1 cellular context compared by ENCODE assay signal in the genomic region with DNA sequence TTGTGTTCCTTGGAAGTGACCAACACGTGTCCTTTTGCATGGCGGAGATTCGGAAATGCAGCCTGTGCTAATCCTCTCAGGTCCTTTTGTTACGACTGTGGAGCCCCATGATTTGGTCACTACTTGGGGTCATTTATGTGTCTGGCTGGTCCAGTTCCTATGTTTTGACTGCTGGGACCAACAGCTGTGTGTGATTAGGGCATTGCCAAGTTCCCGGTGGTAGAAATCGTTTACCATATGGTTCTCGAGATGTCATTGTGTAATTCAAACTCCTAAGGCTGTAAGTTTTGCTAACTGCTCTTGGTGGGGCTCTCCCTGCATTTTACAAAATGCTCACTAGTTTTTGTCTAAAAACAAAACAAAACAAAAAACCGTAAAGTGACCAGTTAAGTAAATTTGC.
TF ChIP-seq lines count a peak whose summit lies in the region.

No MANE protein-coding gene starts in this region.

TF ChIP-seq in H1, 55 proteins besides CTCF, POLR2A, EP300 and RAD21:
- TF ChIP-seq GABPA (IDR thresholded peaks at IDR 0.05; ENCODE audit: borderline replicate concordance, insufficient read depth, low read length), result no peak
- TF ChIP-seq SAP30 (IDR thresholded peaks at IDR 0.05; ENCODE audit: insufficient read depth, insufficient replicate concordance, low read length), result no peak
- no peak for TF ChIP-seq SP4 (IDR thresholded peaks at IDR 0.05; ENCODE audit: low read length)
- no peak for TF ChIP-seq EGR1 (IDR thresholded peaks at IDR 0.05; ENCODE audit: borderline replicate concordance, low read depth, low read length)
